Comparison of ENCODE assay signal across 11 cellular contexts in genomic region chr15:78976691-78977090, GRCh38. TPM values are rescaled to one million over a fixed set of nuclear protein-coding genes. Genes with fewer than 3 reads are reported as not detected.
DNase-seq lines count a peak whose midpoint lies in the region; ATAC-seq, FAIRE-seq and TF ChIP-seq lines count a peak whose summit lies in the region.
"Had no signal": no experiment of that assay in that cellular context is flagged by ENCODE, and none has a peak within 500 bp of the region (broad histone marks: within the 10 kb centered on the region; RNA-seq: fewer than 3 reads in every experiment).

No MANE protein-coding gene starts in this region.

- ATAC-seq in GM21390 (IDR thresholded peaks at IDR 0.05; ENCODE audit: unreplicated experiment) (peak; percentile 9), HG03378 (IDR thresholded peaks at IDR 0.05; ENCODE audit: unreplicated experiment) (peak; percentile 12), GM21526 (IDR thresholded peaks at IDR 0.05; ENCODE audit: low FRiP score, unreplicated experiment) (no peak), HG03135 (IDR thresholded peaks at IDR 0.05; ENCODE audit: unreplicated experiment) (no peak)
- ATAC-seq: GM23338 had no signal

- TF ChIP-seq POLR2A in GM12891 (IDR thresholded peaks at IDR 0.05; ENCODE audit: low read depth, low read length) = no peak

- peak; percentile 35 for DNase-seq in GM12891 (ENCODE audit: insufficient read length, low spot score)
- DNase-seq in germinal center (ENCODE audit: low spot score) = peak; percentile 38
- DNase-seq in dermis blood vessel endothelial cell = no peak
- DNase-seq in HUDEP-2 (lab: John Stamatoyannopoulos, UW; ENCODE audit: unreplicated experiment in 76 of 76) = no peak
- DNase-seq: effector memory CD4-positive, alpha-beta T cell; RPMI8226 had no signal

- FAIRE-seq in GM12891 (lab: Jason Lieb, UNC) = no peak

TF ChIP-seq in GM12891, 5 proteins besides CTCF, POLR2A, EP300 and RAD21:
- TF ChIP-seq POU2F2 (IDR thresholded peaks at IDR 0.05; ENCODE audit: low read depth, low read length) = no peak
- TF ChIP-seq SPI1 (IDR thresholded peaks at IDR 0.05; ENCODE audit: low read depth, low read length) = no peak
- TF ChIP-seq POLR2AphosphoS5 (IDR thresholded peaks at IDR 0.05; ENCODE audit: low read depth, low read length) = no peak
- no peak for TF ChIP-seq TAF1 (IDR thresholded peaks at IDR 0.05; ENCODE audit: low read depth, low read length)
- TF ChIP-seq PAX5 (IDR thresholded peaks at IDR 0.05; ENCODE audit: insufficient read depth, low read length, severe bottlenecking) = no peak

RNA-seq across cellular contexts. Expression of gene CTSH, which starts 31.8 kb away (rescaled TPM):
- 464 TPM for polyA plus RNA-seq in GM12891 (2012; ENCODE audit: low read depth, missing spikeins)
- 25.0 and 50.2 TPM in 2 replicates for total RNA-seq in dermis blood vessel endothelial cell

Comparison
In these comparisons a context has a peak if more than half of its experiments do, and no peak if none do; other contexts are left out.
1. DNase-seq: peak in GM12891 (single experiment) and germinal center (single experiment); none in dermis blood vessel endothelial cell (single experiment) and HUDEP-2 (0 of 76).
2. ATAC-seq: peak in GM21390 (single experiment) and HG03378 (single experiment); none in GM21526 (single experiment) and HG03135 (single experiment).